ENCODE assay signal across 1 cellular context in the genomic region with DNA sequence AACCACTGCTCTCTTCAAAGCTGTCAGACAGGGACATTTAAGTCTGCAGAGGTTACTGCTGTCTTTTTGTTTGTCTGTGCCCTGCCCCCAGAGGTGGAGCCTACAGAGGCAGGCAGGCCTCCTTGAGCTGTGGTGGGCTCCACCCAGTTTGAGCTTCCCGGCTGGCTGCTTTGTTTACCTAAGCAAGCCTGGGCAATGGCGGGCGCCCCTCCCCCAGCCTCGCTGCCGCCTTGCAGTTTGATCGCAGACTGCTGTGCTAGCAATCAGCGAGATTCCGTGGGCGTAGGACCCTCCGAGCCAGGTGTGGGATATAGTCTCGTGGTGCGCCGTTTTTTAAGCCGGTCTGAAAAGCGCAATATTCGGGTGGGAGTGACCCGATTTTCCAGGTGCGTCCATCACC.
TF ChIP-seq lines count a peak whose summit lies in the region.

No MANE protein-coding gene starts in this region.

TF ChIP-seq in GM23338, 12 proteins besides CTCF, POLR2A, EP300 and RAD21:
- peak; percentile 30; the same call in 1 of the 2 replicates for TF ChIP-seq POLR2AphosphoS5 (IDR thresholded peaks at IDR 0.05; ENCODE audit: low read depth)
